In genomic region chr4:66606908-66607307, GRCh38 we compare ENCODE assay signal across 20 cellular contexts.
A peak's percentile ranks its signal among the peaks of the same experiment; 100 is the strongest.
DNase-seq lines count a peak whose midpoint lies in the region; ATAC-seq, FAIRE-seq and TF ChIP-seq lines count a peak whose summit lies in the region.
"Had no signal": no experiment of that assay in that cellular context is flagged by ENCODE, and none has a peak within 500 bp of the region (broad histone marks: within the 10 kb centered on the region; RNA-seq: fewer than 3 reads in every experiment).

No MANE protein-coding gene starts in this region.

- no peaks in the 10 kb centered on the region for H3K36me3 ChIP-seq in mesenchymal stem cell (ENCODE audit: control insufficient read depth in 1 of 2, insufficient read depth in 2 of 2, low read depth in 1 of 2, low read length in 2 of 2)
- H3K36me3 ChIP-seq: SJCRH30 had no signal

- H2BK15ac ChIP-seq in mesenchymal stem cell (ENCODE audit: low read depth, poor library complexity, severe bottlenecking) = no peak overlapping the region

- no peak overlapping the region for H2BK120ac ChIP-seq in mesenchymal stem cell (ENCODE audit: low read depth, low read length)

- H3K27ac ChIP-seq in 22Rv1 (peak overlapping the region; percentile 22; the same call in 1 of the 2 replicates), mesenchymal stem cell (ENCODE audit: low read length, poor library complexity, severe bottlenecking) (no peak overlapping the region)
- H3K27ac ChIP-seq: SJCRH30 had no signal

- H2BK12ac ChIP-seq in mesenchymal stem cell (ENCODE audit: low read length in 2 of 2) = no peak overlapping the region

- H3K27ac Mint-ChIP-seq in WTC11 = no peak overlapping the region

- POLR2A ChIA-PET in WTC11 (lab: Charles Lee) = no interaction called here

- H3K23ac ChIP-seq in mesenchymal stem cell (ENCODE audit: low read length in 2 of 2) = no peak overlapping the region

- no peaks in the 10 kb centered on the region for H3K9me3 ChIP-seq in mesenchymal stem cell (ENCODE audit: control insufficient read depth, low read length)
- H3K9me3 ChIP-seq: Caco-2, SJCRH30 had no signal

- H3K79me1 ChIP-seq in mesenchymal stem cell (replicated peaks; ENCODE audit: low read length, poor library complexity, severe bottlenecking) = no peaks in the 10 kb centered on the region

- no peak overlapping the region for H3K4ac ChIP-seq in mesenchymal stem cell (ENCODE audit: low read depth in 1 of 2, low read length in 2 of 2)

- H3K9ac ChIP-seq in mesenchymal stem cell (ENCODE audit: low read length) = no peak overlapping the region

- no peak overlapping the region for H3K14ac ChIP-seq in mesenchymal stem cell (ENCODE audit: low read length in 2 of 2)

- no peaks in the 10 kb centered on the region for H3K27me3 ChIP-seq in mesenchymal stem cell (ENCODE audit: control insufficient read depth in 1 of 2, insufficient read depth in 1 of 2, low read length in 2 of 2)
- H3K27me3 ChIP-seq: SJCRH30 had no signal

- no peak overlapping the region for H2BK5ac ChIP-seq in mesenchymal stem cell (ENCODE audit: low read depth, low read length, poor library complexity, severe bottlenecking)

- no peaks in the 10 kb centered on the region for H3K9me3 Mint-ChIP-seq in WTC11

- FAIRE-seq in GM12892 (lab: Jason Lieb, UNC) = no peak
- FAIRE-seq: GM12891 had no signal

- peak; percentile 89 for ATAC-seq in WTC11

- CTCF ChIA-PET in WTC11 (lab: Charles Lee) = no interaction called here

- peak; percentile 19 for DNase-seq in DMS 273 treated with DMSO at 0.1 percent for 48 hours (lab: John Stamatoyannopoulos, UW)
- peak; percentile 4 for DNase-seq in NCI-H146 (lab: John Stamatoyannopoulos, UW)
- no peak for DNase-seq in WTC11 (ENCODE audit: low spot score)
- DNase-seq in NCI-H1436 (lab: John Stamatoyannopoulos, UW) = no peak
- DNase-seq in GM20000 (ENCODE audit: low spot score) = no peak
- DNase-seq in mesenchymal stem cell = no peak
- DNase-seq in GM12892 (ENCODE audit: insufficient read length) = no peak
- DNase-seq: Caco-2, DMS79, GF-D8, GOT3, Kasumi-1, NCI-H1105, NCI-H2029, NCI-H226, NCI-H526 treated with DMSO at 0.1 percent for 48 hours, PC-3, SJCRH30 had no signal

- no peak for TF ChIP-seq CTCF in 22Rv1 (IDR thresholded peaks at IDR 0.05)
- no peak for TF ChIP-seq CTCF in WTC11 (IDR thresholded peaks at IDR 0.05)
- no peak for TF ChIP-seq CTCF in GM20000 (IDR thresholded peaks at IDR 0.05; ENCODE audit: extremely low read depth, missing control alignments)

- H3K4me3 Mint-ChIP-seq in WTC11 = no peak overlapping the region

- no peak for TF ChIP-seq POLR2A in GM12892 (IDR thresholded peaks at IDR 0.05; ENCODE audit: low read depth, low read length)

- no peaks in the 10 kb centered on the region for H3K27me3 Mint-ChIP-seq in WTC11 (ENCODE audit: low read depth)

- no peak overlapping the region for H2AFZ ChIP-seq in mesenchymal stem cell (ENCODE audit: low read depth, low read length)

- H3K4me3 ChIP-seq in mesenchymal stem cell (ENCODE audit: insufficient read depth in 1 of 2, low read depth in 1 of 2, low read length in 2 of 2) = no peak overlapping the region
- H3K4me3 ChIP-seq: SJCRH30 had no signal

- no peak overlapping the region for H3K4me2 ChIP-seq in mesenchymal stem cell (ENCODE audit: low read length, poor library complexity, severe bottlenecking)

- no peaks in the 10 kb centered on the region for H3K4me1 ChIP-seq in mesenchymal stem cell (ENCODE audit: control insufficient read depth, insufficient read depth, low read depth, low read length)
- H3K4me1 ChIP-seq: Caco-2, SJCRH30 had no signal

- no peak overlapping the region for H4K8ac ChIP-seq in mesenchymal stem cell (ENCODE audit: low read length)

- no peak overlapping the region for H2AK5ac ChIP-seq in mesenchymal stem cell (ENCODE audit: low read length, severe bottlenecking)

- H4K91ac ChIP-seq in mesenchymal stem cell (ENCODE audit: low read length) = no peak overlapping the region

- no peaks in the 10 kb centered on the region for H3K36me3 Mint-ChIP-seq in WTC11

- peaks cover 11% of the 10 kb centered on the region for H3K4me1 Mint-ChIP-seq in WTC11

- H3K18ac ChIP-seq in mesenchymal stem cell (ENCODE audit: low read depth in 1 of 2, low read length in 2 of 2) = no peak overlapping the region

TF ChIP-seq in WTC11, 78 proteins besides CTCF, POLR2A, EP300 and RAD21 (continues in another document):
- TF ChIP-seq ZNF671 (CRISPR knock-in tag; IDR thresholded peaks at IDR 0.05) (no peak), ATF2 (CRISPR knock-in tag; IDR thresholded peaks at IDR 0.05; ENCODE audit: borderline replicate concordance, low read depth) (no peak), GABPB1 (CRISPR knock-in tag; IDR thresholded peaks at IDR 0.05) (no peak), SMAD3 (CRISPR knock-in tag; IDR thresholded peaks at IDR 0.05; ENCODE audit: borderline replicate concordance) (no peak), FOXJ3 (CRISPR knock-in tag; IDR thresholded peaks at IDR 0.05; ENCODE audit: borderline replicate concordance) (no peak), RELA (CRISPR knock-in tag; IDR thresholded peaks at IDR 0.05; ENCODE audit: borderline replicate concordance) (no peak), KAT7 (CRISPR knock-in tag; IDR thresholded peaks at IDR 0.05; ENCODE audit: borderline replicate concordance) (no peak), ZNF121 (CRISPR knock-in tag; IDR thresholded peaks at IDR 0.05) (no peak), ELF4 (CRISPR knock-in tag; IDR thresholded peaks at IDR 0.05; ENCODE audit: low read depth) (no peak), ZNF423 (CRISPR knock-in tag; IDR thresholded peaks at IDR 0.05) (no peak), AR (CRISPR knock-in tag; IDR thresholded peaks at IDR 0.05) (no peak), ZNF532 (CRISPR knock-in tag; IDR thresholded peaks at IDR 0.05; ENCODE audit: borderline replicate concordance) (no peak), ZMAT4 (CRISPR knock-in tag; IDR thresholded peaks at IDR 0.05) (no peak)

Comparison
In these comparisons a context has a peak if more than half of its experiments do, and no peak if none do; other contexts are left out.
1. DNase-seq: peak in DMS 273 treated with DMSO at 0.1 percent for 48 hours (single experiment) and NCI-H146 (single experiment); none in WTC11 (single experiment), NCI-H1436 (single experiment), GM20000 (single experiment), mesenchymal stem cell (single experiment) and GM12892 (single experiment).